Comparison of ENCODE assay signal across 1 cellular context in genomic region chr19:49502866-49503581, GRCh38.
TF ChIP-seq lines count a peak whose summit lies in the region.

No MANE protein-coding gene starts in this region.

TF ChIP-seq in HEK293, 187 proteins besides CTCF, POLR2A, EP300 and RAD21 (continued from another document):
- TF ChIP-seq ZBTB17 (tag by site-specific recombination; IDR thresholded peaks at IDR 0.05): peak; percentile 82
- TF ChIP-seq ZNF747 (tag by site-specific recombination; IDR thresholded peaks at IDR 0.05): no peak
- TF ChIP-seq ZNF311 (tag by site-specific recombination; IDR thresholded peaks at IDR 0.05; ENCODE audit: borderline replicate concordance): no peak
- no peak for TF ChIP-seq ZNF350 (tag by site-specific recombination; IDR thresholded peaks at IDR 0.05)
- no peak for TF ChIP-seq GLI2 (tag by site-specific recombination; IDR thresholded peaks at IDR 0.05; ENCODE audit: borderline replicate concordance, low read depth)
- TF ChIP-seq ZNF223 (tag by site-specific recombination; IDR thresholded peaks at IDR 0.05): no peak
- TF ChIP-seq GLIS1 (tag by site-specific recombination; IDR thresholded peaks at IDR 0.05): peak; percentile 96
- TF ChIP-seq ZNF518A (tag by site-specific recombination; conservative IDR thresholded peaks at IDR 0.05; ENCODE audit: low read depth): no peak
- no peak for TF ChIP-seq KLF17 (tag by site-specific recombination; IDR thresholded peaks at IDR 0.05)
- TF ChIP-seq ZNF768 (tag by site-specific recombination; IDR thresholded peaks at IDR 0.05): no peak
- TF ChIP-seq PRDM1 (tag by site-specific recombination; IDR thresholded peaks at IDR 0.05): peak; percentile 71
- no peak for TF ChIP-seq ZNF629 (tag by site-specific recombination; IDR thresholded peaks at IDR 0.05)
- TF ChIP-seq ZXDB (tag by site-specific recombination; IDR thresholded peaks at IDR 0.05): peak; percentile 39; the same call in 1 of the 2 replicates
- TF ChIP-seq ATF2 (tag by site-specific recombination; IDR thresholded peaks at IDR 0.05; ENCODE audit: low read depth): no peak
- TF ChIP-seq ZNF707 (tag by site-specific recombination; IDR thresholded peaks at IDR 0.05): no peak
- peak; percentile 98 for TF ChIP-seq ZFP69B (tag by site-specific recombination; IDR thresholded peaks at IDR 0.05)
- no peak for TF ChIP-seq FEZF1 (tag by site-specific recombination; IDR thresholded peaks at IDR 0.05)
- peak; percentile 86 for TF ChIP-seq PATZ1 (tag by site-specific recombination; IDR thresholded peaks at IDR 0.05)
- no peak for TF ChIP-seq ZNF658 (tag by site-specific recombination; IDR thresholded peaks at IDR 0.05)
- peak; percentile 99 for TF ChIP-seq ZNF692 (tag by site-specific recombination; IDR thresholded peaks at IDR 0.05)
- no peak for TF ChIP-seq ZBTB11 (tag by site-specific recombination; conservative IDR thresholded peaks at IDR 0.05; ENCODE audit: low read depth)
- TF ChIP-seq ZNF600 (tag by site-specific recombination; IDR thresholded peaks at IDR 0.05): peak; percentile 83
- no peak for TF ChIP-seq GLI4 (tag by site-specific recombination; IDR thresholded peaks at IDR 0.05)
- TF ChIP-seq KLF9 (tag by site-specific recombination; IDR thresholded peaks at IDR 0.05; ENCODE audit: low read depth): no peak
- TF ChIP-seq ZNF423 (tag by site-specific recombination; IDR thresholded peaks at IDR 0.05): no peak
- no peak for TF ChIP-seq ZNF510 (tag by site-specific recombination; IDR thresholded peaks at IDR 0.05; ENCODE audit: insufficient replicate concordance)
- TF ChIP-seq GFI1B (tag by site-specific recombination; IDR thresholded peaks at IDR 0.05): no peak
- TF ChIP-seq ZNF221 (tag by site-specific recombination; IDR thresholded peaks at IDR 0.05; ENCODE audit: borderline replicate concordance): no peak
- peak; percentile 69; the same call in 1 of the 2 replicates for TF ChIP-seq ZNF362 (tag by site-specific recombination; IDR thresholded peaks at IDR 0.05)
- peak; percentile 62 for TF ChIP-seq SP7 (tag by site-specific recombination; IDR thresholded peaks at IDR 0.05)
- no peak for TF ChIP-seq BCL11A (tag by site-specific recombination; IDR thresholded peaks at IDR 0.05; ENCODE audit: low read depth)
- TF ChIP-seq ZNF571 (tag by site-specific recombination; IDR thresholded peaks at IDR 0.05): no peak
- no peak for TF ChIP-seq ZFHX2 (tag by site-specific recombination; conservative IDR thresholded peaks at IDR 0.05)
- TF ChIP-seq ZNF37A (tag by site-specific recombination; IDR thresholded peaks at IDR 0.05): no peak
- peak; percentile 52; the same call in 1 of the 2 replicates for TF ChIP-seq ZEB2 (tag by site-specific recombination; IDR thresholded peaks at IDR 0.05)
- no peak for TF ChIP-seq ZBTB6 (tag by site-specific recombination; IDR thresholded peaks at IDR 0.05)
- no peak for TF ChIP-seq ZNF48 (tag by site-specific recombination; IDR thresholded peaks at IDR 0.05)
- peak; percentile 69; the same call in 1 of the 2 replicates for TF ChIP-seq ZFP37 (tag by site-specific recombination; IDR thresholded peaks at IDR 0.05)
- TF ChIP-seq ZNF354C (tag by site-specific recombination; IDR thresholded peaks at IDR 0.05; ENCODE audit: borderline replicate concordance, low read depth): no peak
- TF ChIP-seq PRDM6 (tag by site-specific recombination; IDR thresholded peaks at IDR 0.05): no peak
- TF ChIP-seq SP3 (tag by site-specific recombination; IDR thresholded peaks at IDR 0.05): no peak
